In genomic region chr21:42228709-42229220, GRCh38 we compare ENCODE assay signal across 1 cellular context.
TF ChIP-seq lines count a peak whose summit lies in the region.

No MANE protein-coding gene starts in this region.

TF ChIP-seq in H1, 55 proteins besides CTCF, POLR2A, EP300 and RAD21:
- TF ChIP-seq SIX5 (IDR thresholded peaks at IDR 0.05; ENCODE audit: low read depth, low read length) (no peak), BRCA1 (IDR thresholded peaks at IDR 0.05; ENCODE audit: low read depth, low read length) (no peak), RXRA (IDR thresholded peaks at IDR 0.05; ENCODE audit: insufficient read depth, low read depth, low read length) (no peak), GTF2F1 (IDR thresholded peaks at IDR 0.05; ENCODE audit: borderline replicate concordance, low read depth, low read length) (no peak), TAF1 (IDR thresholded peaks at IDR 0.05; ENCODE audit: low read depth, low read length) (no peak), CHD1 (IDR thresholded peaks at IDR 0.05; ENCODE audit: low read depth, low read length) (no peak), YY1 (IDR thresholded peaks at IDR 0.05; ENCODE audit: low read depth, low read length) (no peak), KDM4A (IDR thresholded peaks at IDR 0.05; ENCODE audit: low read depth, low read length, severe bottlenecking) (no peak), CBX8 (IDR thresholded peaks at IDR 0.05; ENCODE audit: borderline replicate concordance, low read depth, low read length) (no peak), CHD7 (IDR thresholded peaks at IDR 0.05; ENCODE audit: insufficient replicate concordance, low read length) (no peak), GABPA (IDR thresholded peaks at IDR 0.05; ENCODE audit: borderline replicate concordance, insufficient read depth, low read length) (no peak), POLR2AphosphoS5 (IDR thresholded peaks at IDR 0.05; ENCODE audit: low read depth, low read length) (no peak)
